Comparison of ENCODE assay signal across 19 cellular contexts in the genomic region with DNA sequence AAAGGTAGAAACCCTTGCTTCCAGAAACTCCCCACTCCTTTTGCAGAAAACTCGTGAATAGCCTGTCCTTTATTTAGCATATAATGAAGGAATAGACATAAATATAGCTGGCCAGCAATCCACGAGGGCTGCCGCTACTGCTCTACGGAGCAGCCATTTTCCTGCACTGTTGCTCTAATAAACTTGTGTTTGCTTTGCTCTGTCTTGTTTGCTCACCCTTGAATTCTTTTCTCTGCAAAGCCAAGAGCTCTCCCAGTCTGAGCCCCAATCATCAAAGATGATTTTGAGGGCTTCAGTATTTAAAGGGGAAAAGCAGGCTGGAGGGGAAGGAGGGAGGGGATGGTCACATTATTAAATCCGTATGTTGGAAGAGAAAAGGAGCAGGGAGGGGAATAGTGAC. TPM values are rescaled to one million over a fixed set of nuclear protein-coding genes. Genes with fewer than 3 reads are reported as not detected.
DNase-seq lines count a peak whose midpoint lies in the region; ATAC-seq, FAIRE-seq and TF ChIP-seq lines count a peak whose summit lies in the region.
"Had no signal": no experiment of that assay in that cellular context is flagged by ENCODE, and none has a peak within 500 bp of the region (broad histone marks: within the 10 kb centered on the region; RNA-seq: fewer than 3 reads in every experiment).

No MANE protein-coding gene starts in this region.

- H3K27me3 ChIP-seq in smooth muscle cell (ENCODE audit: low read depth), result no peaks in the 10 kb centered on the region
- H3K27me3 ChIP-seq: heart right ventricle, SJCRH30 had no signal

- WGBS in smooth muscle cell (ENCODE audit: low lambda C conversion rate), result 93% methylated on average over 5 of the region's 5 CpGs

- no peaks in the 10 kb centered on the region for H4K20me1 ChIP-seq in smooth muscle cell (ENCODE audit: low read depth)

- no peaks in the 10 kb centered on the region for H3F3A ChIP-seq in smooth muscle cell (ENCODE audit: low read depth)

- H3K9ac ChIP-seq in smooth muscle cell (ENCODE audit: low read depth), result no peak overlapping the region
- H3K9ac ChIP-seq: KMS-11 had no signal

- H3K4me3 ChIP-seq in smooth muscle cell, result peak overlapping the region; percentile 27
- H3K4me3 ChIP-seq: heart right ventricle, SJCRH30 had no signal

- peak overlapping the region; percentile 75 for H2AFZ ChIP-seq in smooth muscle cell (ENCODE audit: low read depth)

- H3K9me3 ChIP-seq in smooth muscle cell (replicated peaks; ENCODE audit: low read depth), result no peaks in the 10 kb centered on the region
- H3K9me3 ChIP-seq: SJCRH30 had no signal

- H3K79me2 ChIP-seq in smooth muscle cell (ENCODE audit: low read depth), result no peaks in the 10 kb centered on the region

- no peak overlapping the region for H3K4me2 ChIP-seq in smooth muscle cell
- H3K4me2 ChIP-seq: KMS-11 had no signal

- no peak for ATAC-seq in HG02678 (IDR thresholded peaks at IDR 0.05; ENCODE audit: unreplicated experiment)
- ATAC-seq: activated T-cell treated with anti-CD3 and anti-CD28 coated beads, Interleukin-2, amount 50 U/mL, for 72 hours; heart right ventricle; natural killer cell; right cardiac atrium had no signal

- FAIRE-seq in islet of Langerhans (lab: Jason Lieb, UNC), result peak; percentile 53
- FAIRE-seq: GM18507 had no signal

- no peaks in the 10 kb centered on the region for H3K4me1 ChIP-seq in smooth muscle cell (ENCODE audit: low read depth)
- H3K4me1 ChIP-seq: SJCRH30 had no signal

- DNase-seq in DMS153 treated with DMSO at 0.1 percent for 48 hours (lab: John Stamatoyannopoulos, UW; ENCODE audit: unreplicated experiment), result peak; percentile 8
- DNase-seq in DMS153 (lab: John Stamatoyannopoulos, UW), result no peak
- peak; percentile 82 for DNase-seq in NCI-H510A treated with DMSO at 0.1 percent for 48 hours (lab: John Stamatoyannopoulos, UW)
- no peak for DNase-seq in smooth muscle cell (lab: John Stamatoyannopoulos, UW; ENCODE audit: unreplicated experiment)
- DNase-seq in ACHN, result no peak
- no peak for DNase-seq in T-helper 2 cell
- DNase-seq: 8988T; activated T-cell treated with anti-CD3 and anti-CD28 coated beads, Interleukin-2, amount 50 U/mL, for 72 hours; heart right ventricle; natural killer cell; NCI-H1694 treated with DMSO at 0.1 percent for 48 hours; right cardiac atrium; SJCRH30; stimulated activated CD4-positive, alpha-beta T cell treated with anti-CD3 and anti-CD28 coated beads, Interleukin-2, amount 100 ng/mL, for 48 hours; trophoblast cell had no signal

- H3K27ac ChIP-seq in smooth muscle cell (ENCODE audit: low read depth), result no peak overlapping the region
- H3K27ac ChIP-seq: heart right ventricle, KMS-11, SJCRH30 had no signal

- in situ Hi-C loops in ACHN (cut with HindIII; ENCODE audit: low pct_ligation_motif_present, low pct_unique_long_range_greater_than_20kb, low sequenced_read_pairs), result no loop called here

- no peak for TF ChIP-seq CTCF in smooth muscle cell (IDR thresholded peaks at IDR 0.05; ENCODE audit: borderline replicate concordance, insufficient read depth, poor library complexity, severe bottlenecking)

- no peaks in the 10 kb centered on the region for H3K36me3 ChIP-seq in smooth muscle cell (ENCODE audit: low read depth)
- H3K36me3 ChIP-seq: heart right ventricle, SJCRH30 had no signal

RNA-seq across cellular contexts. Expression of a gene that starts 16.6 kb away (rescaled TPM):
- total RNA-seq in smooth muscle cell, result 15.9 and 31.1 TPM in 2 replicates
- 19.9 and 21.7 TPM in 2 replicates for polyA plus RNA-seq in smooth muscle cell

Comparison
In these comparisons a context has a peak if more than half of its experiments do, and no peak if none do; other contexts are left out.
1. DNase-seq: peak in DMS153 treated with DMSO at 0.1 percent for 48 hours (single experiment) and NCI-H510A treated with DMSO at 0.1 percent for 48 hours (single experiment); none in DMS153 (single experiment), smooth muscle cell (single experiment), ACHN (single experiment) and T-helper 2 cell (0 of 5).